Comparison of ENCODE assay signal across 18 cellular contexts in genomic region chr13:108728370-108728769, GRCh38.
DNase-seq lines count a peak whose midpoint lies in the region; ATAC-seq, FAIRE-seq and TF ChIP-seq lines count a peak whose summit lies in the region.
"Had no signal": no experiment of that assay in that cellular context is flagged by ENCODE, and none has a peak within 500 bp of the region (broad histone marks: within the 10 kb centered on the region; RNA-seq: fewer than 3 reads in every experiment).

No MANE protein-coding gene starts in this region.

- H2AFZ ChIP-seq in GM23338 = no peak overlapping the region
- H2AFZ ChIP-seq in neural progenitor cell (replicated peaks) = no peak overlapping the region

- H3K27ac ChIP-seq in GM23338 (ENCODE audit: low read depth) (no peak overlapping the region), VCaP (no peak overlapping the region), neural progenitor cell (no peak overlapping the region), kidney (ENCODE audit: low read depth in 2 of 2, low read length in 2 of 2) (no peak overlapping the region)
- H3K27ac ChIP-seq: left ventricle myocardium inferior, SJCRH30, suprapubic skin had no signal

- H3K9me3 Mint-ChIP-seq in GM23338 (no peaks in the 10 kb centered on the region; the same call in 2 of the 3 replicates), neural progenitor cell (no peaks in the 10 kb centered on the region)
- H3K9me3 Mint-ChIP-seq: activated T-helper 2 cell treated with anti-CD3 and anti-CD28 coated beads, Interferon-gamma antibody, Interleukin-2, Interleukin-4, amounts not matched to agents 10 μg/mL and 5 μg/mL and 100 μg/mL, durations not matched to agents 14 hours and 24 hours and 36 hours had no signal

- H3K9ac ChIP-seq in neural progenitor cell (no peak overlapping the region), kidney (ENCODE audit: low read length in 2 of 2) (no peak overlapping the region)

- H3F3A ChIP-seq in GM23338 (replicated peaks; ENCODE audit: low read depth) (no peaks in the 10 kb centered on the region), neural progenitor cell (ENCODE audit: low read depth) (no peaks in the 10 kb centered on the region)

- no peaks in the 10 kb centered on the region for H4K20me1 ChIP-seq in GM23338 (replicated peaks; ENCODE audit: insufficient read depth)
- no peaks in the 10 kb centered on the region for H4K20me1 ChIP-seq in neural progenitor cell (ENCODE audit: low read depth)

- H3K36me3 ChIP-seq in GM23338 (ENCODE audit: insufficient read depth) (no peaks in the 10 kb centered on the region), neural progenitor cell (no peaks in the 10 kb centered on the region), kidney (ENCODE audit: control insufficient read depth in 1 of 2, insufficient read depth in 2 of 2, low read length in 2 of 2) (no peaks in the 10 kb centered on the region)
- H3K36me3 ChIP-seq: left ventricle myocardium inferior, SJCRH30, suprapubic skin had no signal

- no peaks in the 10 kb centered on the region for H3K27me3 ChIP-seq in GM23338 (ENCODE audit: insufficient read depth)
- H3K27me3 ChIP-seq in neural progenitor cell = no peaks in the 10 kb centered on the region
- H3K27me3 ChIP-seq: SJCRH30, suprapubic skin had no signal

- H3K4me1 Mint-ChIP-seq in GM23338 (no peaks in the 10 kb centered on the region; the same call in 2 of the 3 replicates), neural progenitor cell (peaks cover 3% of the 10 kb centered on the region)
- H3K4me1 Mint-ChIP-seq: CD14-positive monocyte, naive B cell had no signal

- no peaks in the 10 kb centered on the region for H3K9me2 ChIP-seq in GM23338 (ENCODE audit: insufficient read depth)

- H3K9me3 ChIP-seq in neural progenitor cell (ENCODE audit: low read depth) (no peaks in the 10 kb centered on the region), kidney (ENCODE audit: control insufficient read depth in 1 of 2, low read length in 2 of 2) (no peaks in the 10 kb centered on the region)
- H3K9me3 ChIP-seq: left ventricle myocardium inferior, SJCRH30, suprapubic skin had no signal

- H3K27ac Mint-ChIP-seq in GM23338 (no peak overlapping the region), neural progenitor cell (no peak overlapping the region)
- H3K27ac Mint-ChIP-seq: activated CD8-positive, alpha-beta T cell treated with anti-CD3 and anti-CD28 coated beads, Interleukin-2, amount 10 ng/mL, durations not matched to agents 7 days and 5 days; activated T-helper 2 cell treated with anti-CD3 and anti-CD28 coated beads, Interferon-gamma antibody, Interleukin-2, Interleukin-4, amounts not matched to agents 10 μg/mL and 5 μg/mL and 100 μg/mL, durations not matched to agents 14 hours and 24 hours and 36 hours; CD14-positive monocyte; naive B cell had no signal

- DNase-seq in GM23338 (ENCODE audit: low spot score) (peak; percentile 91), NAMALWA (ENCODE audit: low spot score) (peak; percentile 6), neural progenitor cell (ENCODE audit: low spot score) (peak; percentile 69), glomerular visceral epithelial cell (ENCODE audit: extremely low spot score) (no peak), kidney (no peak)
- no peak for DNase-seq in activated naive CD4-positive, alpha-beta T cell treated with Interleukin-2 at 50 U/mL for 16 hours
- DNase-seq: activated CD8-positive, alpha-beta T cell treated with anti-CD3 and anti-CD28 coated beads, Interleukin-2, amount 10 ng/mL, durations not matched to agents 7 days and 5 days; amygdala; erythroblast; head of caudate nucleus; left ventricle myocardium inferior; naive B cell; NCI-H2029 had no signal

- intact Hi-C loops in kidney (cut with DNase I) = no loop called here

- H3K4me3 Mint-ChIP-seq in GM23338 = no peak overlapping the region
- H3K4me3 Mint-ChIP-seq in neural progenitor cell = no peak overlapping the region
- H3K4me3 Mint-ChIP-seq: activated CD8-positive, alpha-beta T cell treated with anti-CD3 and anti-CD28 coated beads, Interleukin-2, amount 10 ng/mL, durations not matched to agents 7 days and 5 days; CD14-positive monocyte had no signal

- H3K36me3 Mint-ChIP-seq in GM23338 (ENCODE audit: low read depth) (no peaks in the 10 kb centered on the region), neural progenitor cell (no peaks in the 10 kb centered on the region)
- H3K36me3 Mint-ChIP-seq: CD14-positive monocyte, naive B cell had no signal

- peak; percentile 100 for ATAC-seq in GM23338
- ATAC-seq: activated CD8-positive, alpha-beta T cell treated with anti-CD3 and anti-CD28 coated beads, Interleukin-2, amount 10 ng/mL, durations not matched to agents 7 days and 5 days had no signal

- no peak overlapping the region for H3K4me3 ChIP-seq in GM23338
- no peak overlapping the region for H3K4me3 ChIP-seq in neural progenitor cell
- no peak overlapping the region for H3K4me3 ChIP-seq in kidney (ENCODE audit: low read length in 2 of 2)
- H3K4me3 ChIP-seq: left ventricle myocardium inferior, SJCRH30, suprapubic skin had no signal

- peak; percentile 78 to 96 for TF ChIP-seq CTCF in GM23338 (conservative IDR thresholded peaks at IDR 0.05; ENCODE audit: low read depth in 2 of 2)
- TF ChIP-seq CTCF in VCaP (conservative IDR thresholded peaks at IDR 0.05) = peak; percentile 36
- peak; percentile 64 for TF ChIP-seq CTCF in neural progenitor cell (IDR thresholded peaks at IDR 0.05)
- TF ChIP-seq CTCF in kidney (IDR thresholded peaks at IDR 0.05; ENCODE audit: borderline replicate concordance, extremely low read depth, insufficient read depth) = no peak

- no peaks in the 10 kb centered on the region for H3K27me3 Mint-ChIP-seq in GM23338 (ENCODE audit: insufficient read depth, low read depth, poor library complexity)
- H3K27me3 Mint-ChIP-seq in neural progenitor cell (ENCODE audit: insufficient read depth, low read depth) = peaks cover 2% of the 10 kb centered on the region
- H3K27me3 Mint-ChIP-seq: naive B cell had no signal

- no peak for FAIRE-seq in kidney (lab: Jason Lieb, UNC)

- H3K79me2 ChIP-seq in GM23338 (replicated peaks; ENCODE audit: insufficient read depth) (no peaks in the 10 kb centered on the region), neural progenitor cell (ENCODE audit: low read depth) (no peaks in the 10 kb centered on the region)

- no peaks in the 10 kb centered on the region for H3K4me1 ChIP-seq in GM23338 (ENCODE audit: insufficient read depth)
- no peaks in the 10 kb centered on the region for H3K4me1 ChIP-seq in neural progenitor cell
- no peaks in the 10 kb centered on the region for H3K4me1 ChIP-seq in kidney (ENCODE audit: control insufficient read depth in 1 of 2, insufficient read depth in 1 of 2, low read depth in 1 of 2, low read length in 2 of 2)
- H3K4me1 ChIP-seq: left ventricle myocardium inferior, SJCRH30, suprapubic skin had no signal

- H3K4me2 ChIP-seq in GM23338 (no peak overlapping the region), neural progenitor cell (no peak overlapping the region)

TF ChIP-seq in GM23338, 12 proteins besides CTCF, POLR2A, EP300 and RAD21:
- TF ChIP-seq CREB1 (CRISPR knock-in tag; IDR thresholded peaks at IDR 0.05; ENCODE audit: low read depth) (peak; percentile 41; the same call in 1 of the 2 replicates), ZNF114 (CRISPR knock-in tag; IDR thresholded peaks at IDR 0.05) (0 out of 2 replicates have a peak, but pooled peaks have one; percentile 33), EZH2 (IDR thresholded peaks at IDR 0.05; ENCODE audit: low read depth, unreplicated experiment) (no peak)

Comparison
In these comparisons a context has a peak if more than half of its experiments do, and no peak if none do; other contexts are left out.
1. DNase-seq: peak in GM23338 (single experiment), NAMALWA (single experiment) and neural progenitor cell (single experiment); none in glomerular visceral epithelial cell (single experiment), kidney (single experiment) and activated naive CD4-positive, alpha-beta T cell treated with Interleukin-2 at 50 U/mL for 16 hours (single experiment).